3 cellular contexts compared by ENCODE assay signal in the genomic region with DNA sequence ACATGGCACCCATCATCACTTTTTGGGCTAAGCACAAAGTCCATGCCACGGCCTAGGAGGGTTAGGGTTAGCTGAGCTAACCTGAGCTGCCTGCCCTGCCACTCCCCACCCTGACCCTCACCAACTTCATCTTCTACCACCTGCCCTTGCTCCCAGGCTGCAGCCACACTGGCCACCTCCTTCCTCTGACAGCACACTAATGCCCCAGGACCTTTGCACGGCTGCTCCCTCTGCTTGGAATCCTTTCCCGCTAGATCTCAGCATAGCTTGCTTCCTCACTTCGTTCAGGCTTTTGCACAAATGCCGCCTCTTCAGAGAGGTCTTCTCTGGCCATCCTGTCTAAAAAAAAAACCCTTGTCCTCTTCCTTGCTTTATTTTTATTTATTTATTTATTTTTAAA.
A peak's percentile ranks its signal among the peaks of the same experiment; 100 is the strongest.
TF ChIP-seq lines count a peak whose summit lies in the region.

No MANE protein-coding gene starts in this region.

TF ChIP-seq in HEK293, 187 proteins besides CTCF, POLR2A, EP300 and RAD21:
- TF ChIP-seq ZNF280D (tag by site-specific recombination; IDR thresholded peaks at IDR 0.05) (0 out of 2 replicates have a peak, but pooled peaks have one; percentile 43), ZNF623 (tag by site-specific recombination; IDR thresholded peaks at IDR 0.05) (peak; percentile 99), ZNF624 (tag by site-specific recombination; IDR thresholded peaks at IDR 0.05) (no peak)

TF ChIP-seq in WTC11, 78 proteins besides CTCF, POLR2A, EP300 and RAD21:
- TF ChIP-seq ZNF416 (CRISPR knock-in tag; IDR thresholded peaks at IDR 0.05) (no peak), GTF2I (CRISPR knock-in tag; conservative IDR thresholded peaks at IDR 0.05) (0 out of 2 replicates have a peak, but pooled peaks have one; percentile 26)

TF ChIP-seq in K562, 482 proteins besides CTCF, POLR2A, EP300 and RAD21:
- no peak for TF ChIP-seq SNAPC5 (CRISPR knock-in tag; IDR thresholded peaks at IDR 0.05)
- TF ChIP-seq BCOR (IDR thresholded peaks at IDR 0.05) = peak; percentile 75
- peak; percentile 48 for TF ChIP-seq RBM25 (IDR thresholded peaks at IDR 0.05; ENCODE audit: low read depth, low read length, severe bottlenecking)
- TF ChIP-seq MITF (IDR thresholded peaks at IDR 0.05) = no peak
- no peak for TF ChIP-seq NR3C1 (CRISPR knock-in tag; IDR thresholded peaks at IDR 0.05)
- TF ChIP-seq RCOR1 (IDR thresholded peaks at IDR 0.05; ENCODE audit: borderline replicate concordance in 1 of 2, low read depth in 2 of 2, low read length in 2 of 2) = 0 out of 4 replicates have a peak, but pooled peaks of 1 of the 2 experiments have one; percentile 21
